In genomic region chr20:31577194-31577593, GRCh38 we compare ENCODE assay signal across 28 cellular contexts. TPM values are rescaled to one million over a fixed set of nuclear protein-coding genes. Genes with fewer than 3 reads are reported as not detected.
A peak's percentile ranks its signal among the peaks of the same experiment; 100 is the strongest.
DNase-seq lines count a peak whose midpoint lies in the region; FAIRE-seq and TF ChIP-seq lines count a peak whose summit lies in the region.
"Had no signal": no experiment of that assay in that cellular context is flagged by ENCODE, and none has a peak within 500 bp of the region (broad histone marks: within the 10 kb centered on the region; RNA-seq: fewer than 3 reads in every experiment).

No MANE protein-coding gene starts in this region.

- no peaks in the 10 kb centered on the region for H3K27me3 ChIP-seq in HUES48 (ENCODE audit: control insufficient read depth, insufficient read depth, low read length)
- H3K27me3 ChIP-seq in astrocyte (ENCODE audit: insufficient read depth, low read length), result no peaks in the 10 kb centered on the region
- no peaks in the 10 kb centered on the region for H3K27me3 ChIP-seq in neural progenitor cell
- H3K27me3 ChIP-seq: foreskin keratinocyte, neutrophil, thyroid gland had no signal

- H3K4me1 ChIP-seq in HUES48 (ENCODE audit: control insufficient read depth, insufficient read depth, low read length) (peaks cover 35% of the 10 kb centered on the region), astrocyte (ENCODE audit: insufficient read depth, low read length) (peaks cover 15% of the 10 kb centered on the region), neural progenitor cell (peaks cover 18% of the 10 kb centered on the region)
- H3K4me1 ChIP-seq: foreskin keratinocyte had no signal

- H3K4me1 Mint-ChIP-seq in activated T-cell treated with anti-CD3 and anti-CD28 coated beads, Interleukin-2, amount 50 U/mL, for 24 hours (ENCODE audit: low read depth), result peaks cover 25% of the 10 kb centered on the region
- H3K4me1 Mint-ChIP-seq in astrocyte (ENCODE audit: low read depth, unreplicated experiment) (peaks cover 13% of the 10 kb centered on the region), neural progenitor cell (peaks cover 45% of the 10 kb centered on the region)

- no peak for FAIRE-seq in astrocyte (lab: Jason Lieb, UNC)
- FAIRE-seq: GM12892, small intestine had no signal

- no peak overlapping the region for H2AFZ ChIP-seq in astrocyte (ENCODE audit: low read depth, low read length)
- no peak overlapping the region for H2AFZ ChIP-seq in neural progenitor cell (replicated peaks)

- no peak overlapping the region for H3K4me3 Mint-ChIP-seq in activated T-cell treated with anti-CD3 and anti-CD28 coated beads, Interleukin-2, amount 50 U/mL, for 24 hours
- peak overlapping the region; percentile 18 for H3K4me3 Mint-ChIP-seq in astrocyte (ENCODE audit: unreplicated experiment)
- H3K4me3 Mint-ChIP-seq in neural progenitor cell, result no peak overlapping the region
- H3K4me3 Mint-ChIP-seq: immature natural killer cell; T-helper 1 cell treated with Interleukin-12 subunit alpha and Interleukin-12 subunit beta and Interleukin-4 antibody, amounts not matched to agents 30 μg/mL and 1 μg/mL, for 36 hours had no signal

- H3K27ac ChIP-seq in HUES48 (ENCODE audit: low read depth, low read length) (peak overlapping the region; percentile 61), astrocyte (ENCODE audit: low read depth, low read length) (no peak overlapping the region), neural progenitor cell (no peak overlapping the region)
- H3K27ac ChIP-seq: foreskin keratinocyte, left ventricle myocardium inferior, neutrophil, thyroid gland had no signal

- no peaks in the 10 kb centered on the region for H3K27me3 Mint-ChIP-seq in activated T-cell treated with anti-CD3 and anti-CD28 coated beads, Interleukin-2, amount 50 U/mL, for 24 hours
- H3K27me3 Mint-ChIP-seq in astrocyte (ENCODE audit: low read depth, unreplicated experiment), result peaks cover 5% of the 10 kb centered on the region
- peaks cover 7% of the 10 kb centered on the region for H3K27me3 Mint-ChIP-seq in neural progenitor cell (ENCODE audit: insufficient read depth, low read depth)

- H3K27ac Mint-ChIP-seq in activated T-cell treated with anti-CD3 and anti-CD28 coated beads, Interleukin-2, amount 50 U/mL, for 24 hours, result peak overlapping the region; percentile 66
- no peak overlapping the region for H3K27ac Mint-ChIP-seq in astrocyte (ENCODE audit: unreplicated experiment)
- H3K27ac Mint-ChIP-seq in neural progenitor cell, result peak overlapping the region; percentile 85
- H3K27ac Mint-ChIP-seq: T-helper 1 cell treated with Interleukin-12 subunit alpha and Interleukin-12 subunit beta and Interleukin-4 antibody, amounts not matched to agents 30 μg/mL and 1 μg/mL, for 36 hours had no signal

- peaks cover 39% of the 10 kb centered on the region for H3F3A ChIP-seq in neural progenitor cell (ENCODE audit: low read depth)

- H4K20me1 ChIP-seq in astrocyte (ENCODE audit: insufficient read depth, low read length) (no peaks in the 10 kb centered on the region), neural progenitor cell (ENCODE audit: low read depth) (no peaks in the 10 kb centered on the region)

- no peaks in the 10 kb centered on the region for H3K36me3 Mint-ChIP-seq in activated T-cell treated with anti-CD3 and anti-CD28 coated beads, Interleukin-2, amount 50 U/mL, for 24 hours (ENCODE audit: low read depth)
- H3K36me3 Mint-ChIP-seq in astrocyte (ENCODE audit: low read depth, unreplicated experiment) (peaks cover 7% of the 10 kb centered on the region), neural progenitor cell (peaks cover 9% of the 10 kb centered on the region)

- H3K9me3 ChIP-seq in HUES48 (ENCODE audit: control insufficient read depth, insufficient read depth, low read length) (no peaks in the 10 kb centered on the region), astrocyte (ENCODE audit: insufficient read depth, low read depth, low read length) (no peaks in the 10 kb centered on the region), neural progenitor cell (ENCODE audit: low read depth) (no peaks in the 10 kb centered on the region)
- H3K9me3 ChIP-seq: neutrophil, thyroid gland had no signal

- H3K9ac ChIP-seq in HUES48 (ENCODE audit: low read depth, low read length), result no peak overlapping the region
- H3K9ac ChIP-seq in astrocyte (ENCODE audit: low read length), result no peak overlapping the region
- no peak overlapping the region for H3K9ac ChIP-seq in neural progenitor cell

- no peak overlapping the region for H3K4me3 ChIP-seq in HUES48 (ENCODE audit: low read depth, low read length)
- no peak overlapping the region for H3K4me3 ChIP-seq in astrocyte (ENCODE audit: insufficient read depth, low read depth, low read length)
- H3K4me3 ChIP-seq in neural progenitor cell, result no peak overlapping the region
- H3K4me3 ChIP-seq: left ventricle myocardium inferior, thyroid gland had no signal

- TF ChIP-seq CTCF in astrocyte (IDR thresholded peaks at IDR 0.05; ENCODE audit: insufficient read depth, low read depth, low read length) (no peak), neural progenitor cell (IDR thresholded peaks at IDR 0.05) (no peak)

- H3K36me3 ChIP-seq in HUES48 (ENCODE audit: control insufficient read depth, insufficient read depth, low read length) (no peaks in the 10 kb centered on the region), astrocyte (ENCODE audit: insufficient read depth, low read length) (no peaks in the 10 kb centered on the region), neural progenitor cell (no peaks in the 10 kb centered on the region)
- H3K36me3 ChIP-seq: left ventricle myocardium inferior, neutrophil, thyroid gland had no signal

- no peak for DNase-seq in activated T-cell treated with anti-CD3 and anti-CD28 coated beads, Interleukin-2, amount 50 U/mL, for 24 hours
- DNase-seq in activated T-cell treated with anti-CD3 and anti-CD28 coated beads, Interleukin-2, amount 50 U/mL, for 1 hour, result no peak
- no peak for DNase-seq in astrocyte (ENCODE audit: low read depth)
- DNase-seq in neural progenitor cell (ENCODE audit: low spot score), result no peak
- DNase-seq in GOT3 (lab: John Stamatoyannopoulos, UW), result no peak
- DNase-seq in T-helper 1 cell, result no peak
- no peak for DNase-seq in mucosa of gallbladder (ENCODE audit: low spot score)
- DNase-seq: 8988T; activated CD4-positive, alpha-beta T cell treated with anti-CD3 and anti-CD28 coated beads, Interleukin-2, amount 50 U/mL, for 1 hour; activated CD8-positive, alpha-beta memory T cell treated with anti-CD3 and anti-CD28 coated beads, Interleukin-2, amount 50 U/mL, for 48 hours; activated effector memory CD4-positive, alpha-beta T cell treated with Interleukin-2 at 50 U/mL for 16 hours; AML-193; aorta; cerebellar nuclear complex; COR-L47; foreskin keratinocyte; left ventricle myocardium inferior; NCI-H1105; NCI-H2081; NCI-H446; small intestine; stimulated activated CD4-positive, alpha-beta T cell treated with anti-CD3 and anti-CD28 coated beads, Interleukin-2, amount 100 ng/mL, for 48 hours; thyroid gland had no signal

- H3K79me2 ChIP-seq in astrocyte (ENCODE audit: insufficient read depth, low read length) (no peaks in the 10 kb centered on the region), neural progenitor cell (ENCODE audit: low read depth) (no peaks in the 10 kb centered on the region)

- H3K4me2 ChIP-seq in astrocyte (ENCODE audit: low read length), result no peak overlapping the region
- H3K4me2 ChIP-seq in neural progenitor cell, result no peak overlapping the region

- H3K9me3 Mint-ChIP-seq in activated T-cell treated with anti-CD3 and anti-CD28 coated beads, Interleukin-2, amount 50 U/mL, for 24 hours, result no peaks in the 10 kb centered on the region
- H3K9me3 Mint-ChIP-seq in astrocyte (ENCODE audit: unreplicated experiment) (no peaks in the 10 kb centered on the region), neural progenitor cell (peaks cover 2% of the 10 kb centered on the region)
- H3K9me3 Mint-ChIP-seq: immature natural killer cell; T-helper 1 cell treated with Interleukin-12 subunit alpha and Interleukin-12 subunit beta and Interleukin-4 antibody, amounts not matched to agents 30 μg/mL and 1 μg/mL, for 36 hours had no signal

RNA-seq across cellular contexts. Expression of gene ID1, which starts 27.9 kb away (rescaled TPM):
- total RNA-seq in astrocyte, result 73.7 and 76.7 TPM in 2 replicates
- total RNA-seq in neural progenitor cell (ENCODE audit: low replicate concordance), result 80.8 and 133 TPM in 2 replicates
- 59.7 TPM for total RNA-seq in mucosa of gallbladder
